Comparison of ENCODE assay signal across 1 cellular context in genomic region chr20:3846378-3846739, GRCh38.
TF ChIP-seq lines count a peak whose summit lies in the region.

No MANE protein-coding gene starts in this region.

TF ChIP-seq in HepG2, 621 proteins besides CTCF, POLR2A, EP300 and RAD21 (continues in another document):
- peak; percentile 74; the same call in 1 of the 2 replicates for TF ChIP-seq ZNF788 (CRISPR knock-in tag; IDR thresholded peaks at IDR 0.05; ENCODE audit: borderline replicate concordance)
- no peak for TF ChIP-seq THAP8 (CRISPR knock-in tag; IDR thresholded peaks at IDR 0.05; ENCODE audit: borderline replicate concordance)
- TF ChIP-seq ZBTB40 (IDR thresholded peaks at IDR 0.05) = no peak
- TF ChIP-seq ZBTB40 (CRISPR knock-in tag; IDR thresholded peaks at IDR 0.05) = peak; percentile 90
- TF ChIP-seq SNAPC4 (CRISPR knock-in tag; IDR thresholded peaks at IDR 0.05) = no peak; the same call in none of the 2 replicates
- TF ChIP-seq TOE1 (CRISPR knock-in tag; IDR thresholded peaks at IDR 0.05) = no peak; the same call in 1 of the 2 replicates
- TF ChIP-seq ESRRA (CRISPR knock-in tag; IDR thresholded peaks at IDR 0.05; ENCODE audit: low read depth) = peak; percentile 16; the same call in 1 of the 2 replicates
- TF ChIP-seq TBX3 (IDR thresholded peaks at IDR 0.05; ENCODE audit: borderline replicate concordance) = no peak
- TF ChIP-seq GLMP (CRISPR knock-in tag; IDR thresholded peaks at IDR 0.05; ENCODE audit: borderline replicate concordance) = no peak
- TF ChIP-seq TFAP4 (IDR thresholded peaks at IDR 0.05; ENCODE audit: borderline replicate concordance, low read depth) = no peak
- TF ChIP-seq ZNF468 (CRISPR knock-in tag; IDR thresholded peaks at IDR 0.05) = no peak
- peak; percentile 70; the same call in 1 of the 2 replicates for TF ChIP-seq BRD4 (CRISPR knock-in tag; IDR thresholded peaks at IDR 0.05)
- TF ChIP-seq ZBTB33 (CRISPR knock-in tag; IDR thresholded peaks at IDR 0.05) = no peak; the same call in 1 of the 2 replicates
- TF ChIP-seq ZNF749 (CRISPR knock-in tag; IDR thresholded peaks at IDR 0.05; ENCODE audit: borderline replicate concordance) = no peak
- TF ChIP-seq ATF1 (CRISPR knock-in tag; IDR thresholded peaks at IDR 0.05) = no peak
- TF ChIP-seq MEIS2 (CRISPR knock-in tag; IDR thresholded peaks at IDR 0.05) = peak; percentile 88; the same call in 1 of the 2 replicates
- TF ChIP-seq ATF7-NPFF (CRISPR knock-in tag; IDR thresholded peaks at IDR 0.05; ENCODE audit: low read depth) = no peak; the same call in 1 of the 2 replicates
- TF ChIP-seq RBM39 (IDR thresholded peaks at IDR 0.05; ENCODE audit: low read depth, low read length, poor library complexity, severe bottlenecking) = no peak
- no peak for TF ChIP-seq ZNF580 (CRISPR knock-in tag; IDR thresholded peaks at IDR 0.05; ENCODE audit: borderline replicate concordance, low read depth)
- TF ChIP-seq ERF (CRISPR knock-in tag; IDR thresholded peaks at IDR 0.05) = no peak
- 0 out of 2 replicates have a peak, but pooled peaks have one; percentile 68 for TF ChIP-seq PBX3 (CRISPR knock-in tag; IDR thresholded peaks at IDR 0.05; ENCODE audit: borderline replicate concordance)
- no peak for TF ChIP-seq ZNF775 (CRISPR knock-in tag; IDR thresholded peaks at IDR 0.05; ENCODE audit: borderline replicate concordance)
- no peak for TF ChIP-seq ZNF18 (CRISPR knock-in tag; IDR thresholded peaks at IDR 0.05; ENCODE audit: insufficient replicate concordance)
- no peak for TF ChIP-seq RBFOX2 (IDR thresholded peaks at IDR 0.05; ENCODE audit: low read depth, low read length)
- no peak for TF ChIP-seq THRA (CRISPR knock-in tag; IDR thresholded peaks at IDR 0.05; ENCODE audit: borderline replicate concordance)
- no peak for TF ChIP-seq GATA4 (IDR thresholded peaks at IDR 0.05; ENCODE audit: borderline replicate concordance, low read depth)
- TF ChIP-seq ZNF562 (CRISPR knock-in tag; IDR thresholded peaks at IDR 0.05; ENCODE audit: borderline replicate concordance) = no peak
- TF ChIP-seq ZNF7 (CRISPR knock-in tag; IDR thresholded peaks at IDR 0.05) = no peak
- no peak for TF ChIP-seq FOXK2 (IDR thresholded peaks at IDR 0.05)
- TF ChIP-seq YY1 (IDR thresholded peaks at IDR 0.05; ENCODE audit: insufficient read depth, insufficient replicate concordance, low read depth, low read length) = no peak
- TF ChIP-seq ZFP1 (CRISPR knock-in tag; IDR thresholded peaks at IDR 0.05) = no peak
- TF ChIP-seq SRSF4 (IDR thresholded peaks at IDR 0.05; ENCODE audit: low read depth, low read length, poor library complexity, severe bottlenecking) = no peak
